ENCODE assay signal across 11 cellular contexts in the genomic region with DNA sequence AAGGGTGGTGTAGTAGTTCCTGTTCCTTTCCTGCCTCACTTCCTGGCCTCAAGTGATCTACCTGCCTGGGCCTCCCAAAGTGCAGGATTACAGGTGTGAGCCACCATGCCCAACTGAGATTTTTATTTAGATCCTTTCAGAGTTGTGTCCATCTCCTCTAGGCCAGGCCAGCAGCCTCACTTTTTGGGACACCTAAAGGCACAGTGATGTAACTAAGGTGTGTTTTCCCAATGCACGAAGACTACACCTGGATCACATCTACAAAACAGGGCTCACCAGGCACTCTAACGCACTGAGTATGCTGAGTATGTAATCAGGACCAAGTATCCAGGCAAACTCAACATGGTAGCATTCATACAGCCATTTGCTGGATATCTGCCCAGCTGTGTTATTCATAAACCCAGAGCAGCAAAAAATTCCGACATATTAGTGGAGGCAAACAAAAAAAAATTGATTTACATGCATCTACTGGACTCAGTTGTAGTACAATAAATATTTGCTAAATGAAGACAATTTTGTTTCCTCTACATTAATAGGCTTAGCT. TPM values are rescaled to one million over a fixed set of nuclear protein-coding genes. Genes with fewer than 3 reads are reported as not detected.
DNase-seq lines count a peak whose midpoint lies in the region; ATAC-seq and TF ChIP-seq lines count a peak whose summit lies in the region.
"Had no signal": no experiment of that assay in that cellular context is flagged by ENCODE, and none has a peak within 500 bp of the region (broad histone marks: within the 10 kb centered on the region; RNA-seq: fewer than 3 reads in every experiment).

No MANE protein-coding gene starts in this region.

- H3K27ac Mint-ChIP-seq in IgD-negative memory B cell: peak overlapping the region; percentile 81 to 94 (median 86)
- H3K27ac Mint-ChIP-seq: GM23338 had no signal

- ATAC-seq in HG03095 (IDR thresholded peaks at IDR 0.05; ENCODE audit: unreplicated experiment): no peak
- ATAC-seq: GM23338 had no signal

- H3K27ac ChIP-seq in brain microvascular endothelial cell: peak overlapping the region; percentile 94
- H3K27ac ChIP-seq in muscle layer of duodenum (ENCODE audit: low read length): peak overlapping the region; percentile 61

- H3K4me1 Mint-ChIP-seq in IgD-negative memory B cell: peaks cover 46 to 62% (median 46%) of the 10 kb centered on the region in 3 donors

- no peaks in the 10 kb centered on the region for H3K36me3 ChIP-seq in brain microvascular endothelial cell (replicated peaks)
- peaks cover 3 to 4% of the 10 kb centered on the region in 2 donors for H3K36me3 ChIP-seq in muscle layer of duodenum (ENCODE audit: control insufficient read depth in 1 of 2, insufficient read depth in 2 of 2, low read length in 2 of 2)

- peak overlapping the region; percentile 50 to 89 (median 69) for H3K4me3 Mint-ChIP-seq in IgD-negative memory B cell
- H3K4me3 Mint-ChIP-seq: GM23338 had no signal

- H3K27me3 ChIP-seq in brain microvascular endothelial cell (replicated peaks): no peaks in the 10 kb centered on the region
- H3K27me3 ChIP-seq in muscle layer of duodenum (ENCODE audit: low read depth, low read length): no peaks in the 10 kb centered on the region
- H3K27me3 ChIP-seq: MG63 had no signal

- peaks cover 32 to 35% of the 10 kb centered on the region in 2 donors for H3K4me1 ChIP-seq in muscle layer of duodenum (ENCODE audit: control insufficient read depth in 1 of 2, insufficient read depth in 2 of 2, low read length in 2 of 2)

- in situ Hi-C loops in ACHN (cut with HindIII; ENCODE audit: low pct_ligation_motif_present, low pct_unique_long_range_greater_than_20kb, low sequenced_read_pairs): no loop called here
- in situ Hi-C loops in brain microvascular endothelial cell (cut with HindIII; ENCODE audit: low pct_ligation_motif_present, low sequenced_read_pairs): no loop called here

- peak; percentile 61 for DNase-seq in ACHN
- DNase-seq in brain microvascular endothelial cell: peak; percentile 84
- no peak for DNase-seq in NCI-H1417 treated with DMSO at 0.1 percent for 48 hours (lab: John Stamatoyannopoulos, UW)
- no peak for DNase-seq in UCSD-AML1 (lab: John Stamatoyannopoulos, UW; ENCODE audit: unreplicated experiment)
- DNase-seq in stimulated activated CD4-positive, alpha-beta T cell treated with anti-CD3 and anti-CD28 coated beads, Interleukin-2, amount 100 ng/mL, for 48 hours: no peak
- DNase-seq: activated CD4-positive, CD25-positive, alpha-beta regulatory T cell treated with anti-CD3 and anti-CD28 coated beads, Interleukin-2, amount 50 U/mL, for 72 hours had no signal

- H3K9me3 ChIP-seq in muscle layer of duodenum (ENCODE audit: control insufficient read depth in 1 of 2, low read length in 2 of 2): no peaks in the 10 kb centered on the region
- H3K9me3 ChIP-seq: MG63 had no signal

- H3K27me3 Mint-ChIP-seq in IgD-negative memory B cell: peaks cover 2% of the 10 kb centered on the region

- TF ChIP-seq CTCF in brain microvascular endothelial cell (IDR thresholded peaks at IDR 0.05; ENCODE audit: low read depth, low read length, missing control alignments): no peak

- H3K9me3 Mint-ChIP-seq in IgD-negative memory B cell: no peaks in the 10 kb centered on the region
- H3K9me3 Mint-ChIP-seq: GM23338 had no signal

- H3K4me3 ChIP-seq in brain microvascular endothelial cell (ENCODE audit: low read depth, low read length) (no peak overlapping the region), muscle layer of duodenum (ENCODE audit: low read depth in 1 of 2, low read length in 2 of 2) (no peak overlapping the region)
- H3K4me3 ChIP-seq: GM23338 had no signal

- H3K36me3 Mint-ChIP-seq in IgD-negative memory B cell: peaks cover 5% of the 10 kb centered on the region

RNA-seq across cellular contexts. Expression of a gene that starts 33.8 kb away (rescaled TPM):
- polyA plus RNA-seq in IgD-negative memory B cell: 8.8 TPM

Comparison
In these comparisons a context has a peak if more than half of its experiments do, and no peak if none do; other contexts are left out.
1. DNase-seq: peak in ACHN (single experiment) and brain microvascular endothelial cell (single experiment); none in NCI-H1417 treated with DMSO at 0.1 percent for 48 hours (single experiment), UCSD-AML1 (single experiment) and stimulated activated CD4-positive, alpha-beta T cell treated with anti-CD3 and anti-CD28 coated beads, Interleukin-2, amount 100 ng/mL, for 48 hours (0 of 2).